8 cellular contexts compared by ENCODE assay signal in genomic region chr13:84896128-84896527, GRCh38.
DNase-seq lines count a peak whose midpoint lies in the region; ATAC-seq, FAIRE-seq and TF ChIP-seq lines count a peak whose summit lies in the region.

No MANE protein-coding gene starts in this region.

- H3K9me3 ChIP-seq in BLaER1: peaks cover 20% of the 10 kb centered on the region

- H4K8ac ChIP-seq in mesendoderm (ENCODE audit: low read depth, low read length): no peak overlapping the region

- CTCF ChIA-PET in RWPE1 (lab: Yijun Ruan, JAX): interaction anchor here (0.7 to 1.3 kb wide), 2 partner anchors 347 to 921 kb away, joined by 4 read pairs; no protein-coding TSS in a partner anchor

- POLR2A ChIA-PET in RWPE1 (lab: Yijun Ruan, JAX; ENCODE audit: low non-redundant PET): no interaction called here

- H3K27me3 ChIP-seq in BLaER1 (no peaks in the 10 kb centered on the region), mesendoderm (ENCODE audit: insufficient read depth, low read length, poor library complexity) (no peaks in the 10 kb centered on the region)

- H3K27ac ChIP-seq in BLaER1: no peak overlapping the region
- H3K27ac ChIP-seq in RWPE1: no peak overlapping the region
- no peak overlapping the region for H3K27ac ChIP-seq in mesendoderm (ENCODE audit: low read depth, low read length)

- no peak overlapping the region for H3K4ac ChIP-seq in mesendoderm (ENCODE audit: low read depth, low read length)

- H2AK5ac ChIP-seq in mesendoderm (ENCODE audit: low read length): no peak overlapping the region

- H4K5ac ChIP-seq in mesendoderm (ENCODE audit: low read length): no peak overlapping the region

- H3K36me3 ChIP-seq in BLaER1 (no peaks in the 10 kb centered on the region), mesendoderm (ENCODE audit: control insufficient read depth, insufficient read depth, low read length) (no peaks in the 10 kb centered on the region)

- H3K18ac ChIP-seq in mesendoderm (ENCODE audit: low read length): no peak overlapping the region

- peak; percentile 45 for FAIRE-seq in colon (lab: Jason Lieb, UNC)

- no peak overlapping the region for H2BK15ac ChIP-seq in mesendoderm (replicated peaks; ENCODE audit: low read depth)

- no peak overlapping the region for H3K56ac ChIP-seq in mesendoderm (ENCODE audit: low read length)

- H3K79me1 ChIP-seq in mesendoderm (ENCODE audit: low read length): no peaks in the 10 kb centered on the region

- peak; percentile 77 for TF ChIP-seq CTCF in GM13977 (IDR thresholded peaks at IDR 0.05; ENCODE audit: extremely low read depth, insufficient read depth, missing control alignments)
- peak; percentile 68 for TF ChIP-seq CTCF in RWPE1 (conservative IDR thresholded peaks at IDR 0.05; ENCODE audit: low read depth)

- H3K4me2 ChIP-seq in BLaER1 (0 out of 2 replicates have a peak overlapping the region, but pooled peaks have one; percentile 32), mesendoderm (ENCODE audit: low read length) (no peak overlapping the region)

- ATAC-seq in HG02763 (IDR thresholded peaks at IDR 0.05; ENCODE audit: unreplicated experiment): no peak
- no peak for ATAC-seq in HG03196 (IDR thresholded peaks at IDR 0.05; ENCODE audit: unreplicated experiment)

- H2BK5ac ChIP-seq in mesendoderm (ENCODE audit: low read length): no peak overlapping the region

- no peaks in the 10 kb centered on the region for H3K79me2 ChIP-seq in mesendoderm (ENCODE audit: control insufficient read depth, insufficient read depth, low read length)

- H3K4me1 ChIP-seq in BLaER1 (peaks cover 10% of the 10 kb centered on the region), mesendoderm (ENCODE audit: control insufficient read depth, low read depth, low read length) (no peaks in the 10 kb centered on the region)

- WGBS in mesendoderm (ENCODE audit: extremely low coverage, insufficient coverage, low lambda C conversion rate): no CpG with 5 or more reads among the region's 9 CpGs

- H3K4me3 ChIP-seq in BLaER1 (no peak overlapping the region), mesendoderm (ENCODE audit: low read length) (no peak overlapping the region)

- H4K20me1 ChIP-seq in BLaER1: no peaks in the 10 kb centered on the region

- no peak overlapping the region for H2BK120ac ChIP-seq in mesendoderm (ENCODE audit: low read depth, low read length)

- in situ Hi-C loops in GM13977 (cut with MboI; ENCODE audit: low pct_unique_long_range_greater_than_20kb, low sequenced_read_pairs, unreplicated experiment): loop anchor here (10.0 kb wide), 1 partner anchor 899 kb away; the partner anchor contains the start of gene SLITRK6

- DNase-seq in GM13977 (ENCODE audit: low spot score) (peak; percentile 55), HS-5 (ENCODE audit: low read depth) (peak; percentile 3), RWPE1 (ENCODE audit: low spot score) (peak; percentile 13), mesendoderm (peak; percentile 63)

- no peak overlapping the region for H3K23ac ChIP-seq in mesendoderm (ENCODE audit: low read length)

- no peak overlapping the region for H3K9ac ChIP-seq in BLaER1
- H3K9ac ChIP-seq in mesendoderm (ENCODE audit: low read length): no peak overlapping the region

Comparison
In these comparisons a context has a peak if more than half of its experiments do, and no peak if none do; other contexts are left out.
1. DNase-seq: peak in every context shown above with its lines; median percentile 63 in mesendoderm; 55 in GM13977; 13 in RWPE1; 3 in HS-5.